14 cellular contexts compared by ENCODE assay signal in the genomic region with DNA sequence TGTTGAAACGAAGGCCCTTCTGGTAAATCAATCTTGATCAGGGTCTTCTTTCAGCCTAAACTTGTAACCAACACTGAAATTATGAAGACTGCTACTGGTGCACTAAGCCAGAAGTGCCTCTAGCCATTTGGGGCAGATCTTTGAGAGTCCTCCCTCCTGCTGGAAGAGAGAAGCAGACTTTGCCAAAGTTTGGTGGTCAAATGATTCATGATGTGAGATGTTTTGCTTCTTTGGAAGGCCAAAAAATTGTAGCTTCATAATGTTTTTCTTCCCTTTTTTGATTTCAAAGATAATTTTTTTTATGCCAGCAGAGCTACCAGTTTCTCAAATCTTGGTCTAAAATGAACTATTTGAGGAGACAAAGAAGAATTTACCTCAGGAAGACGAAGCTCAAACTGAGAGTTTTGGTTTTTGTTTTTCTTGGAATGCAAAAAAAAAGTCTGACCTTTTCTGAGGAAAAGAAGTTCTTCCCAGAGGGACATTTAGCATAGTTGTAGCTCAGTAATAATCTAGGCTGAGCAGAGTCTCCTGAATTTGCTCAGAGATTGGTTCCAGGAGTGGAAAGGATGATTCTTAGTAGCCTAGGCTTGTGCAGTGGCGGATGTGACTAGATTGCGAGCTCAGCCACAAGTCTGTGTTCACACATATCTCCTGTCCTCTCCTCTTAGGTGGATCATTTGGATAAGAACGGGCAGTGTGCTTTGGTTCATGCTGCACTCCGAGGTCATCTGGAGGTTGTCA. TPM values are rescaled to one million over a fixed set of nuclear protein-coding genes. Genes with fewer than 3 reads are reported as not detected.
A peak's percentile ranks its signal among the peaks of the same experiment; 100 is the strongest.
DNase-seq lines count a peak whose midpoint lies in the region; ATAC-seq lines count a peak whose summit lies in the region.
"Had no signal": no experiment of that assay in that cellular context is flagged by ENCODE, and none has a peak within 500 bp of the region (broad histone marks: within the 10 kb centered on the region; RNA-seq: fewer than 3 reads in every experiment).

No MANE protein-coding gene starts in this region.

- ATAC-seq in sciatic nerve (peak; percentile 88), HG02763 (IDR thresholded peaks at IDR 0.05; ENCODE audit: unreplicated experiment) (no peak), GM21526 (IDR thresholded peaks at IDR 0.05; ENCODE audit: low FRiP score, unreplicated experiment) (no peak), HG03439 (IDR thresholded peaks at IDR 0.05; ENCODE audit: unreplicated experiment) (no peak)
- ATAC-seq: naive thymus-derived CD8-positive, alpha-beta T cell; stimulated activated naive CD8-positive, alpha-beta T cell treated with anti-CD3 and anti-CD28 coated beads, Interleukin-15, amount 100 ng/mL, for 72 hours had no signal

- intact Hi-C loops in sciatic nerve (cut with DNase I), result no loop called here

- DNase-seq in ELR (ENCODE audit: low read depth), result peak; percentile 33
- DNase-seq in amniotic epithelial cell (ENCODE audit: low read depth), result peak; percentile 41
- DNase-seq in fibroblast of the conjunctiva (ENCODE audit: low read depth), result peak; percentile 58
- no peak for DNase-seq in sciatic nerve (ENCODE audit: low spot score)
- no peak for DNase-seq in activated naive CD4-positive, alpha-beta T cell treated with anti-CD3 and anti-CD28 coated beads, Interleukin-2, amount 50 U/mL, for 16 hours
- DNase-seq: activated naive CD8-positive, alpha-beta T cell treated with anti-CD3 and anti-CD28 coated beads, Interleukin-2, amount 10 ng/mL, durations not matched to agents 7 days and 5 days; CD4-positive, alpha-beta T cell; dorsolateral prefrontal cortex; GDM1; naive thymus-derived CD8-positive, alpha-beta T cell; stimulated activated naive CD8-positive, alpha-beta T cell treated with anti-CD3 and anti-CD28 coated beads, Interleukin-15, amount 100 ng/mL, for 72 hours had no signal

RNA-seq across cellular contexts. Expression of gene CYB561, which starts 50.9 kb away (rescaled TPM):
- total RNA-seq in sciatic nerve, result 24.7 TPM

Comparison
In these comparisons a context has a peak if more than half of its experiments do, and no peak if none do; other contexts are left out.
1. DNase-seq: peak in ELR (single experiment), amniotic epithelial cell (single experiment) and fibroblast of the conjunctiva (single experiment); none in sciatic nerve (single experiment) and activated naive CD4-positive, alpha-beta T cell treated with anti-CD3 and anti-CD28 coated beads, Interleukin-2, amount 50 U/mL, for 16 hours (single experiment).